In the genomic region with DNA sequence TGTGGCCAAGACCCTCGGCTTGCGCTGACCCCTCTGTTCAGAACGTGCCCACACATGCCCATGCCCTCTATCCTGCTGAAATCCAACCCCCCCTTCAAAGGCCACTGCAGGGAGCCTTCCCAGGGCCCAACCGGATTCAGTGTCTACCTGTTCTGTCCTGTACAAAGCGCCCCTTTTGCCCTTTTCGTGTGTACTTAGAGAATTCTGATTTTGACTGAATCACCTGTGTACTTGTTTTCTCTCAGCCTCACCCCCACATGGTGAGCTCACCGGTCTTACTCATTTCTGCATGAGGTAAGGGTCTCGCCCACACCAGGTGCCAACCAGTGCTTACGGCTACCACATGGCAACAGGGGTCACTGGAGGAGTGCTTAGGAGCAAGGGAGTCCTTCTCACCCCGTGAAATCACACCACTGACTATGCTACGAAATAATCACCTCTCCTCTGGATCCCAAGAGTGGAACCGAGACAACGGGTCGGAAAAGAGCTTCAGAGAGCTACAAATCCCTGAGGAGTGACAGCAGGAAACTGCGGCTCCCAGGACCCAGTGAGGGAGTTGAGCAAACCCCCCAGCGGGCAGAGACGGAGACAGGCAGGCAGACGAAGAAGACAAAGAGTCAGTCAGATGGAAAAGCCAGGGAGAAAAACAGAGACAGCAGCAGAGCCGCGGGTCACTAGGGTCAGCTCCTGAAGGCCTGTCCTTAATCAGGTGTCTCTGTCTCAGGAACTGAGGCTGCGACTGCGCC, we compare ENCODE assay signal across 8 cellular contexts. TPM values are rescaled to one million over a fixed set of nuclear protein-coding genes. Genes with fewer than 3 reads are reported as not detected.
DNase-seq lines count a peak whose midpoint lies in the region; ATAC-seq and TF ChIP-seq lines count a peak whose summit lies in the region.

No MANE protein-coding gene starts in this region.

- no peaks in the 10 kb centered on the region for H3K9me3 Mint-ChIP-seq in activated CD4-positive, alpha-beta T cell treated with anti-CD3 and anti-CD28 coated beads for 36 hours (ENCODE audit: low read depth)

- peak overlapping the region; percentile 99 for H3K27ac ChIP-seq in foreskin keratinocyte

- TF ChIP-seq CTCF in foreskin keratinocyte (conservative IDR thresholded peaks at IDR 0.05), result peak; percentile 22

- POLR2A ChIA-PET in activated CD4-positive, alpha-beta T cell treated with anti-CD3 and anti-CD28 coated beads for 36 hours (lab: Charles Lee), result interaction anchor here (0.7 to 1.7 kb wide), 6 partner anchors 8 to 66 kb away, joined by 3 to 5 read pairs (median 4); a partner anchor contains a TSS
- POLR2A ChIA-PET in HEK293T (lab: Yijun Ruan, JAX), result interaction anchor here (0.6 to 2.1 kb wide), 14 partner anchors 9 to 213 kb away, joined by 3 to 13 read pairs (median 5); a partner anchor contains a TSS

- no peaks in the 10 kb centered on the region for H3K27me3 ChIP-seq in foreskin keratinocyte

- peaks cover 9% of the 10 kb centered on the region for H3K4me1 ChIP-seq in foreskin keratinocyte

- peak; percentile 24 for ATAC-seq in activated CD4-positive, alpha-beta T cell treated with anti-CD3 and anti-CD28 coated beads for 36 hours
- ATAC-seq in foreskin keratinocyte (peak; percentile 54), HG03520 (IDR thresholded peaks at IDR 0.05; ENCODE audit: unreplicated experiment) (no peak), HG03342 (IDR thresholded peaks at IDR 0.05; ENCODE audit: unreplicated experiment) (no peak)

- no peaks in the 10 kb centered on the region for H3K27me3 Mint-ChIP-seq in activated CD4-positive, alpha-beta T cell treated with anti-CD3 and anti-CD28 coated beads for 36 hours

- peak overlapping the region; percentile 39 for H3K4me3 Mint-ChIP-seq in activated CD4-positive, alpha-beta T cell treated with anti-CD3 and anti-CD28 coated beads for 36 hours

- CTCF ChIA-PET in activated CD4-positive, alpha-beta T cell treated with anti-CD3 and anti-CD28 coated beads for 36 hours (lab: Charles Lee), result interaction anchor here (0.6 to 6.3 kb wide), 24 partner anchors 13 to 405 kb away, joined by 3 to 97 read pairs (median 4); a partner anchor contains a TSS
- CTCF ChIA-PET in HEK293T (lab: Yijun Ruan, JAX), result interaction anchor here (0.6 to 5.8 kb wide), 12 partner anchors 8 to 75 kb away, joined by 3 to 60 read pairs (median 7); a partner anchor contains a TSS

- peak overlapping the region; percentile 83 for H3K27ac Mint-ChIP-seq in activated CD4-positive, alpha-beta T cell treated with anti-CD3 and anti-CD28 coated beads for 36 hours

- intact Hi-C loops in activated CD4-positive, alpha-beta T cell treated with anti-CD3 and anti-CD28 coated beads for 36 hours (cut with DNase I, micrococcal nuclease), result loop anchor here (1.0 to 5.0 kb wide), 6 partner anchors 34 to 395 kb away; a partner anchor contains a TSS

- H3K4me1 Mint-ChIP-seq in activated CD4-positive, alpha-beta T cell treated with anti-CD3 and anti-CD28 coated beads for 36 hours, result peaks cover 62% of the 10 kb centered on the region

- DNase-seq in activated CD4-positive, alpha-beta T cell treated with anti-CD3 and anti-CD28 coated beads for 36 hours, result peak; percentile 88
- no peak for DNase-seq in activated CD4-positive, alpha-beta T cell treated with anti-CD3 and anti-CD28 coated beads for 1 hour
- peak; percentile 84 for DNase-seq in activated CD4-positive, alpha-beta T cell treated with anti-CD3 and anti-CD28 coated beads for 48 hours
- peak; percentile 99 for DNase-seq in foreskin keratinocyte
- DNase-seq in stimulated activated CD4-positive, alpha-beta T cell treated with anti-CD3 and anti-CD28 coated beads, Interleukin-12 subunit alpha, Interleukin-12 subunit beta, amount 100 ng/mL, for 48 hours (ENCODE audit: low read depth in 2 of 3, low spot score in 1 of 3), result peak; percentile 48 to 65 (median 49)
- no peak for DNase-seq in HEK293T (ENCODE audit: extremely low spot score)

- no peaks in the 10 kb centered on the region for H3K36me3 Mint-ChIP-seq in activated CD4-positive, alpha-beta T cell treated with anti-CD3 and anti-CD28 coated beads for 36 hours (ENCODE audit: low read depth)

TF ChIP-seq in HEK293T, 16 proteins besides CTCF, POLR2A, EP300 and RAD21:
- TF ChIP-seq TARDBP (IDR thresholded peaks at IDR 0.05) (no peak), SP1 (IDR thresholded peaks at IDR 0.05) (no peak), ELF4 (IDR thresholded peaks at IDR 0.05) (no peak)

RNA-seq across cellular contexts. Expression of a gene that starts 2.1 kb away (rescaled TPM):
- 1 to 10 TPM; 3.3 to 7.0 TPM for total RNA-seq in activated CD4-positive, alpha-beta T cell treated with anti-CD3 and anti-CD28 coated beads for 36 hours
- 19,361 and 22,376 TPM in 2 replicates for total RNA-seq in foreskin keratinocyte
- 28,573 and 30,723 TPM in 2 replicates for polyA plus RNA-seq in foreskin keratinocyte

RNA-seq across cellular contexts. Expression of a gene that starts 18.7 kb away (rescaled TPM):
- total RNA-seq in activated CD4-positive, alpha-beta T cell treated with anti-CD3 and anti-CD28 coated beads for 36 hours, result not detected
- 14.3 and 18.5 TPM in 2 replicates for total RNA-seq in foreskin keratinocyte
- polyA plus RNA-seq in foreskin keratinocyte, result 21.4 and 29.0 TPM in 2 replicates

RNA-seq across cellular contexts. Expression of a gene that starts 22.2 kb away (rescaled TPM):
- total RNA-seq in activated CD4-positive, alpha-beta T cell treated with anti-CD3 and anti-CD28 coated beads for 36 hours, result 100 to 1,000 TPM in 1 of 2 experiments, 10 to 100 TPM in 1; 84.8 to 166 TPM
- total RNA-seq in foreskin keratinocyte, result 12.1 and 23.7 TPM in 2 replicates
- polyA plus RNA-seq in foreskin keratinocyte, result 22.8 and 43.2 TPM in 2 replicates

RNA-seq across cellular contexts. Expression of a gene that starts 27.1 kb away (rescaled TPM):
- 1 to 10 TPM; 2.4 to 3.4 TPM for total RNA-seq in activated CD4-positive, alpha-beta T cell treated with anti-CD3 and anti-CD28 coated beads for 36 hours
- 0.27 TPM in 1 of 2 replicates, not detected in the other for total RNA-seq in foreskin keratinocyte
- polyA plus RNA-seq in foreskin keratinocyte, result 0.50 and 0.73 TPM in 2 replicates

RNA-seq across cellular contexts. Expression of a gene that starts 32.0 kb away (rescaled TPM):
- total RNA-seq in activated CD4-positive, alpha-beta T cell treated with anti-CD3 and anti-CD28 coated beads for 36 hours, result 100 to 1,000 TPM; 219 to 349 TPM
- 3,644 and 4,242 TPM in 2 replicates for total RNA-seq in foreskin keratinocyte
- 6,268 and 7,449 TPM in 2 replicates for polyA plus RNA-seq in foreskin keratinocyte

Comparison
In these comparisons a context has a peak if more than half of its experiments do, and no peak if none do; other contexts are left out.
1. DNase-seq: peak in activated CD4-positive, alpha-beta T cell treated with anti-CD3 and anti-CD28 coated beads for 36 hours (single experiment), activated CD4-positive, alpha-beta T cell treated with anti-CD3 and anti-CD28 coated beads for 48 hours (single experiment), foreskin keratinocyte (2 of 2) and stimulated activated CD4-positive, alpha-beta T cell treated with anti-CD3 and anti-CD28 coated beads, Interleukin-12 subunit alpha, Interleukin-12 subunit beta, amount 100 ng/mL, for 48 hours (3 of 3); none in activated CD4-positive, alpha-beta T cell treated with anti-CD3 and anti-CD28 coated beads for 1 hour (single experiment) and HEK293T (single experiment).
2. ATAC-seq: peak in activated CD4-positive, alpha-beta T cell treated with anti-CD3 and anti-CD28 coated beads for 36 hours (single experiment) and foreskin keratinocyte (single experiment); none in HG03520 (single experiment) and HG03342 (single experiment).
3. RNA of a gene that starts 2.1 kb away (total RNA-seq): 19,361 to 22,376 TPM in foreskin keratinocyte; 3.3 to 7.0 TPM in activated CD4-positive, alpha-beta T cell treated with anti-CD3 and anti-CD28 coated beads for 36 hours; every median in the first group is over 1,000 times any median in the second.
4. RNA of a gene that starts 18.7 kb away (total RNA-seq): 14.3 to 18.5 TPM in foreskin keratinocyte; not detected in activated CD4-positive, alpha-beta T cell treated with anti-CD3 and anti-CD28 coated beads for 36 hours; every median in the first group is over 10 times any median in the second.